9 cellular contexts compared by ENCODE assay signal in the genomic region with DNA sequence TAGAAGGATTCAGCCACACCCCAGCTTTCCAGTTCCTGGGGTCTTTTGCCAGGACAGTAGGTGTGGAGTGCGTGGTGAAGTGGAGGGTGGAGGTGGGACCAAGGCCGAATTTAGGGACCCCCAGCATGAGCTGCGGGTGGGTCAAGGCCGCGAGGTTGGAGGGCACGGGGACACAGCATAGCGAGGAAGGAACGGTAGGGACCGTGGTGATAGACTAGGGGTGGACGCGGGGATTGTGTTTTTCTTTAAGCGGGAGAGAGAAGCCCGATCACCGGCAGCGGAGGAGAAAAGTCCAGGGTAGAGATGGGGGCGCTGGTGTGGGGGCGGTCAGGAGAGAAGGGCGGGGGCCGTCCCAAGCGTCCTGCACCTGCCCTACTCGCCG. TPM values are rescaled to one million over a fixed set of nuclear protein-coding genes. Genes with fewer than 3 reads are reported as not detected.
DNase-seq lines count a peak whose midpoint lies in the region; ATAC-seq and TF ChIP-seq lines count a peak whose summit lies in the region.
"Had no signal": no experiment of that assay in that cellular context is flagged by ENCODE, and none has a peak within 500 bp of the region (broad histone marks: within the 10 kb centered on the region; RNA-seq: fewer than 3 reads in every experiment).

No MANE protein-coding gene starts in this region.

- H3K4me1 ChIP-seq in CD8-positive, alpha-beta memory T cell (ENCODE audit: insufficient read depth, low read length) = no peaks in the 10 kb centered on the region
- H3K4me1 ChIP-seq in SJSA1 (replicated peaks) (peaks cover 21% of the 10 kb centered on the region), esophagus squamous epithelium (peaks cover 9 to 16% (median 9%) of the 10 kb centered on the region in 3 donors), trophoblast cell (ENCODE audit: control insufficient read depth in 1 of 2, insufficient read depth in 2 of 2, low read length in 2 of 2) (peaks cover 0 to 4% of the 10 kb centered on the region in 2 experiments)

- peaks cover 7 to 9% (median 7%) of the 10 kb centered on the region in 3 donors for H3K4me1 Mint-ChIP-seq in CD8-positive, alpha-beta memory T cell

- no peak overlapping the region for H4K91ac ChIP-seq in trophoblast cell (ENCODE audit: low read depth, low read length)

- no peak overlapping the region for H2AK5ac ChIP-seq in trophoblast cell (ENCODE audit: low read length)

- no peaks in the 10 kb centered on the region for H3K79me2 ChIP-seq in trophoblast cell (ENCODE audit: control insufficient read depth, insufficient read depth, low read length, poor library complexity)

- no peak overlapping the region for H3K14ac ChIP-seq in trophoblast cell (ENCODE audit: low read length)

- H2BK120ac ChIP-seq in trophoblast cell (ENCODE audit: insufficient read depth, low read length, poor library complexity) = no peak overlapping the region

- ATAC-seq in GM18858 (IDR thresholded peaks at IDR 0.05; ENCODE audit: unreplicated experiment) = no peak

- H3K27ac Mint-ChIP-seq in CD8-positive, alpha-beta memory T cell = peak overlapping the region in 2 of 8 donors; percentile 39 to 63

- H3K36me3 Mint-ChIP-seq in CD8-positive, alpha-beta memory T cell = no peaks in the 10 kb centered on the region

- DNase-seq in CD8-positive, alpha-beta memory T cell = no peak
- DNase-seq in SJSA1 (ENCODE audit: low read depth in 1 of 2, low spot score in 2 of 2) (no peak), esophagus squamous epithelium (lab: John Stamatoyannopoulos, UW) (no peak), trophoblast cell (no peak), DMS114 treated with DMSO at 0.1 percent for 48 hours (lab: John Stamatoyannopoulos, UW; ENCODE audit: unreplicated experiment) (no peak), NCI-H524 (lab: John Stamatoyannopoulos, UW) (no peak), NCI-H446 treated with DMSO at 0.1 percent for 48 hours (lab: John Stamatoyannopoulos, UW) (no peak)
- DNase-seq: NCI-H69 had no signal

- H3K9me3 Mint-ChIP-seq in CD8-positive, alpha-beta memory T cell = no peaks in the 10 kb centered on the region

- H3K27me3 ChIP-seq in CD8-positive, alpha-beta memory T cell (ENCODE audit: insufficient read depth, low read length, poor library complexity, severe bottlenecking) = peaks cover 16% of the 10 kb centered on the region
- H3K27me3 ChIP-seq in SJSA1 (replicated peaks) (peaks cover 12% of the 10 kb centered on the region; the same call in 1 of the 2 replicates), esophagus squamous epithelium (peaks cover 0 to 80% (median 16%) of the 10 kb centered on the region in 4 donors), trophoblast cell (ENCODE audit: insufficient read depth, low read length) (peaks cover 15% of the 10 kb centered on the region)

- H3K23ac ChIP-seq in trophoblast cell (ENCODE audit: low read length) = no peak overlapping the region

- H3K4me3 ChIP-seq in CD8-positive, alpha-beta memory T cell (ENCODE audit: low read length) = no peak overlapping the region
- H3K4me3 ChIP-seq in SJSA1 = peak overlapping the region; percentile 38
- H3K4me3 ChIP-seq in esophagus squamous epithelium = peak overlapping the region; percentile 21 to 62 (median 42)
- H3K4me3 ChIP-seq in trophoblast cell (ENCODE audit: low read depth, low read length) = peak overlapping the region; percentile 20

- H2BK12ac ChIP-seq in trophoblast cell (ENCODE audit: low read length) = no peak overlapping the region

- TF ChIP-seq CTCF in esophagus squamous epithelium (IDR thresholded peaks at IDR 0.05) = no peak

- CTCF ChIA-PET in CD8-positive, alpha-beta memory T cell (lab: Charles Lee) = no interaction called here

- H3K27me3 Mint-ChIP-seq in CD8-positive, alpha-beta memory T cell = peaks cover 30 to 65% of the 10 kb centered on the region in 2 donors

- no peak overlapping the region for H4K8ac ChIP-seq in trophoblast cell (ENCODE audit: low read depth, low read length)

- no peaks in the 10 kb centered on the region for H3K79me1 ChIP-seq in trophoblast cell (ENCODE audit: low read length)

- peak overlapping the region; percentile 69 for H3K4me2 ChIP-seq in trophoblast cell (ENCODE audit: low read length)

- no peak overlapping the region for H2AFZ ChIP-seq in trophoblast cell (ENCODE audit: insufficient read depth, low read length, poor library complexity)

- no peak overlapping the region for H3K9ac ChIP-seq in trophoblast cell (ENCODE audit: low read length)

- POLR2A ChIA-PET in CD8-positive, alpha-beta memory T cell (lab: Charles Lee) = no interaction called here

- 3 to 8% methylated on average over 6 to 16 of the region's 22 CpGs for WGBS in esophagus squamous epithelium, 2 donors
- no CpG with 5 or more reads among the region's 22 CpGs for WGBS in trophoblast cell (ENCODE audit: extremely low coverage, insufficient coverage, insufficient read length)

- intact Hi-C loops in esophagus squamous epithelium (cut with DNase I) = no loop called here

- no peak overlapping the region for H3K18ac ChIP-seq in trophoblast cell (ENCODE audit: low read length)

- no peaks in the 10 kb centered on the region for H3K9me3 ChIP-seq in CD8-positive, alpha-beta memory T cell (ENCODE audit: low read length)
- H3K9me3 ChIP-seq in SJSA1 (replicated peaks) (no peaks in the 10 kb centered on the region; the same call in 1 of the 2 replicates), esophagus squamous epithelium (peaks cover 0 to 5% (median 0%) of the 10 kb centered on the region in 3 donors), trophoblast cell (ENCODE audit: insufficient read depth, low read depth, low read length) (peaks cover 12% of the 10 kb centered on the region)

- no peak overlapping the region for H4K12ac ChIP-seq in trophoblast cell (ENCODE audit: low read depth, low read length)

- no peak overlapping the region for H2BK5ac ChIP-seq in trophoblast cell (ENCODE audit: low read depth, low read length, poor library complexity)

- no peak overlapping the region for H3K27ac ChIP-seq in CD8-positive, alpha-beta memory T cell (ENCODE audit: low read depth, low read length)
- no peak overlapping the region for H3K27ac ChIP-seq in SJSA1
- H3K27ac ChIP-seq in esophagus squamous epithelium = no peak overlapping the region
- no peak overlapping the region for H3K27ac ChIP-seq in trophoblast cell (ENCODE audit: low read depth, low read length)

- no peak for TF ChIP-seq POLR2A in esophagus squamous epithelium (IDR thresholded peaks at IDR 0.05)

- H3K4me3 Mint-ChIP-seq in CD8-positive, alpha-beta memory T cell = peak overlapping the region; percentile 38 to 71 (median 59)

- H3K4ac ChIP-seq in trophoblast cell (ENCODE audit: low read depth, low read length) = no peak overlapping the region

- H3K36me3 ChIP-seq in CD8-positive, alpha-beta memory T cell (ENCODE audit: insufficient read depth, low read length) = no peaks in the 10 kb centered on the region
- no peaks in the 10 kb centered on the region for H3K36me3 ChIP-seq in SJSA1
- H3K36me3 ChIP-seq in esophagus squamous epithelium = no peaks in the 10 kb centered on the region
- no peaks in the 10 kb centered on the region for H3K36me3 ChIP-seq in trophoblast cell (ENCODE audit: control insufficient read depth in 1 of 2, insufficient read depth in 2 of 2, low read length in 2 of 2)

RNA-seq across cellular contexts. Expression of a gene that starts 0.3 kb away (rescaled TPM):
- total RNA-seq in CD8-positive, alpha-beta memory T cell = not detected
- not detected for polyA plus RNA-seq in CD8-positive, alpha-beta memory T cell
- total RNA-seq in SJSA1 (2014; rRNA removed; shearing (Covaris generic)) = 0.06 and 0.39 TPM in 2 replicates
- under 1 TPM in 1 of 4 donors, not detected in 3; 0.04 TPM for total RNA-seq in esophagus squamous epithelium
- 0.01 TPM in 1 of 2 replicates, not detected in the other for polyA plus RNA-seq in trophoblast cell (2013)
